In the genomic region with DNA sequence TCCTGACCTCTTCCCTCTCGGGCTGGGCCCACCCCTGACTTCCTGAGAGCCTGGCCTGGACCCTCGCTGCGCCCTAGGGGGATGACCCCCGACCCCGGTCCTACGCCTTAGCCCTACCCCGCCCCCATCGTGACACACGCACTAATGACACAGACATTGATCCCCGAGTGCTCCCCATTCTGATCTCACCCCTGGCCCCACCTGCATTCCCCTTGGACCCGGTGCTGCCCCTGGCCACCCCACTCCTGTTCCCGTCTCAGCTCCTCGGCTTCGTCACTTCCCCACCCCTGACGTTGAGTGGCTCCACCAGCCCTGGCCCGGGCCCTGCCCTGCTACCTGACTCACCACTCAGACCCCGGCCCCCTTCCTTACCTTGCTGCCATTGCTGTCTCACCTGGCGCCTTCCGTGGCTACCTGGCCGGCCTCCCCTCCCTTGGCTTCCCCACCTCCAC, we compare ENCODE assay signal across 1 cellular context.
TF ChIP-seq lines count a peak whose summit lies in the region.

No MANE protein-coding gene starts in this region.

TF ChIP-seq in liver, 16 proteins besides CTCF, POLR2A, EP300 and RAD21 (continued from another document):
- TF ChIP-seq, protein P1, sequence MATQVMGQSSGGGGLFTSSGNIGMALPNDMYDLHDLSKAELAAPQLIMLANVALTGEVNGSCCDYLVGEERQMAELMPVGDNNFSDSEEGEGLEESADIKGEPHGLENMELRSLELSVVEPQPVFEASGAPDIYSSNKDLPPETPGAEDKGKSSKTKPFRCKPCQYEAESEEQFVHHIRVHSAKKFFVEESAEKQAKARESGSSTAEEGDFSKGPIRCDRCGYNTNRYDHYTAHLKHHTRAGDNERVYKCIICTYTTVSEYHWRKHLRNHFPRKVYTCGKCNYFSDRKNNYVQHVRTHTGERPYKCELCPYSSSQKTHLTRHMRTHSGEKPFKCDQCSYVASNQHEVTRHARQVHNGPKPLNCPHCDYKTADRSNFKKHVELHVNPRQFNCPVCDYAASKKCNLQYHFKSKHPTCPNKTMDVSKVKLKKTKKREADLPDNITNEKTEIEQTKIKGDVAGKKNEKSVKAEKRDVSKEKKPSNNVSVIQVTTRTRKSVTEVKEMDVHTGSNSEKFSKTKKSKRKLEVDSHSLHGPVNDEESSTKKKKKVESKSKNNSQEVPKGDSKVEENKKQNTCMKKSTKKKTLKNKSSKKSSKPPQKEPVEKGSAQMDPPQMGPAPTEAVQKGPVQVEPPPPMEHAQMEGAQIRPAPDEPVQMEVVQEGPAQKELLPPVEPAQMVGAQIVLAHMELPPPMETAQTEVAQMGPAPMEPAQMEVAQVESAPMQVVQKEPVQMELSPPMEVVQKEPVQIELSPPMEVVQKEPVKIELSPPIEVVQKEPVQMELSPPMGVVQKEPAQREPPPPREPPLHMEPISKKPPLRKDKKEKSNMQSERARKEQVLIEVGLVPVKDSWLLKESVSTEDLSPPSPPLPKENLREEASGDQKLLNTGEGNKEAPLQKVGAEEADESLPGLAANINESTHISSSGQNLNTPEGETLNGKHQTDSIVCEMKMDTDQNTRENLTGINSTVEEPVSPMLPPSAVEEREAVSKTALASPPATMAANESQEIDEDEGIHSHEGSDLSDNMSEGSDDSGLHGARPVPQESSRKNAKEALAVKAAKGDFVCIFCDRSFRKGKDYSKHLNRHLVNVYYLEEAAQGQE (IDR thresholded peaks at IDR 0.05), result no peak
- no peak for TF ChIP-seq YY1 (IDR thresholded peaks at IDR 0.05)
- TF ChIP-seq HNF4A (conservative IDR thresholded peaks at IDR 0.05), result no peak
- no peak for TF ChIP-seq FOXA2 (IDR thresholded peaks at IDR 0.05)
- TF ChIP-seq EGR1 (IDR thresholded peaks at IDR 0.05; ENCODE audit: low read depth in 2 of 2), result no peak
- TF ChIP-seq JUND (IDR thresholded peaks at IDR 0.05), result no peak
TF ChIP-seq in liver: peak in this region for 0.
